In the genomic region with DNA sequence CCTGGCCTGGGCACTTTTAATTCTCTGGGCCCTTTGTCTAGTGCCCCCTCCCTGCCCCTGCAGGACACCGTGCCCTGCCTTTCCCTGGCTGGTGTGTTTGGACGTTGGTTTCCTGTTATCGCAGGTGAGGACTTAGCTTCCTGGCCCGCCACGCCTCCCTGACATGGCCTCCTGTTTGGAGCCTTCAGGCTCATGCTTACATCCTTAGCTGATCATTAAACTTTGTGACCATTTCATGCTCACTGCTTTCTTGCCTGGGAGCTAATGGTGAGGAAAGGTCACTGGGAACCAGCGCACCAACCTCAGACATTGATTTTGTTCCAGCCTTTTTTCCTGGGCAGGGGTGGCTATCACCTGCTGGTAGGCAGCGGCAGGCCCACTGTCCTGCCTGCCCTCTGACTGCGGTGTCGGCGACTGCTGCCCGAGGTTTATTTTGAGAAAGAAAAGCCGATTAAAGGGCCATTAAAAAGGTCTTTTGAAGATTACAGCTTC, we compare ENCODE assay signal across 8 cellular contexts. TPM values are rescaled to one million over a fixed set of nuclear protein-coding genes. Genes with fewer than 3 reads are reported as not detected.
DNase-seq lines count a peak whose midpoint lies in the region; ATAC-seq and TF ChIP-seq lines count a peak whose summit lies in the region.
"Had no signal": no experiment of that assay in that cellular context is flagged by ENCODE, and none has a peak within 500 bp of the region (broad histone marks: within the 10 kb centered on the region; RNA-seq: fewer than 3 reads in every experiment).

No MANE protein-coding gene starts in this region.

- H3K27me3 Mint-ChIP-seq in Calu3 (ENCODE audit: unreplicated experiment), result no peaks in the 10 kb centered on the region
- no peaks in the 10 kb centered on the region for H3K27me3 Mint-ChIP-seq in activated CD4-positive, alpha-beta memory T cell treated with anti-CD3 and anti-CD28 coated beads for 36 hours

- DNase-seq in Calu3, result peak; percentile 67
- no peak for DNase-seq in activated CD4-positive, alpha-beta memory T cell treated with anti-CD3 and anti-CD28 coated beads for 36 hours
- DNase-seq in mucosa of gallbladder (ENCODE audit: low spot score), result peak; percentile 79
- DNase-seq in NCI-H1694 (lab: John Stamatoyannopoulos, UW), result no peak
- DNase-seq: tibial artery had no signal

- intact Hi-C loops in Calu3 (cut with micrococcal nuclease; ENCODE audit: unreplicated experiment), result no loop called here
- intact Hi-C loops in activated CD4-positive, alpha-beta memory T cell treated with anti-CD3 and anti-CD28 coated beads for 36 hours (cut with micrococcal nuclease), result loop anchor here (10.0 kb wide), 1 partner anchor 499 kb away; no protein-coding TSS in a partner anchor

- H3K9me3 Mint-ChIP-seq in Calu3 (ENCODE audit: low read depth, unreplicated experiment), result no peaks in the 10 kb centered on the region
- H3K9me3 Mint-ChIP-seq in activated CD4-positive, alpha-beta memory T cell treated with anti-CD3 and anti-CD28 coated beads for 36 hours, result no peaks in the 10 kb centered on the region

- POLR2A ChIA-PET in activated CD4-positive, alpha-beta memory T cell treated with anti-CD3 and anti-CD28 coated beads for 36 hours (lab: Charles Lee), result interaction anchor here (1.4 kb wide), 1 partner anchor 26 kb away, joined by 5 read pairs; no protein-coding TSS in a partner anchor

- TF ChIP-seq CTCF in Calu3 (IDR thresholded peaks at IDR 0.05; ENCODE audit: unreplicated experiment), result no peak

- CTCF ChIA-PET in Calu3 (lab: Charles Lee), result interaction anchor here (1.1 kb wide), 1 partner anchor 475 kb away, joined by 3 read pairs; no protein-coding TSS in a partner anchor
- CTCF ChIA-PET in activated CD4-positive, alpha-beta memory T cell treated with anti-CD3 and anti-CD28 coated beads for 36 hours (lab: Charles Lee), result interaction anchor here (0.8 to 2.4 kb wide), 3 partner anchors 12 to 152 kb away, joined by 3 to 8 read pairs (median 3); no protein-coding TSS in a partner anchor

- H3K27ac Mint-ChIP-seq in Calu3 (ENCODE audit: unreplicated experiment), result peak overlapping the region; percentile 9
- H3K27ac Mint-ChIP-seq in activated CD4-positive, alpha-beta memory T cell treated with anti-CD3 and anti-CD28 coated beads for 36 hours, result peak overlapping the region; percentile 57

- peak overlapping the region; percentile 19 for H3K4me3 Mint-ChIP-seq in Calu3 (ENCODE audit: low read depth, unreplicated experiment)
- no peak overlapping the region for H3K4me3 Mint-ChIP-seq in activated CD4-positive, alpha-beta memory T cell treated with anti-CD3 and anti-CD28 coated beads for 36 hours

- peaks cover 16% of the 10 kb centered on the region for H3K36me3 Mint-ChIP-seq in Calu3 (ENCODE audit: insufficient read depth, unreplicated experiment)
- peaks cover 11% of the 10 kb centered on the region for H3K36me3 Mint-ChIP-seq in activated CD4-positive, alpha-beta memory T cell treated with anti-CD3 and anti-CD28 coated beads for 36 hours

- peaks cover 18% of the 10 kb centered on the region for H3K4me1 Mint-ChIP-seq in Calu3 (ENCODE audit: low read depth, unreplicated experiment)
- peaks cover 42% of the 10 kb centered on the region for H3K4me1 Mint-ChIP-seq in activated CD4-positive, alpha-beta memory T cell treated with anti-CD3 and anti-CD28 coated beads for 36 hours (ENCODE audit: low read depth)

- no TSS peak for BruUV-seq in Calu3 (replicated peaks; lab: Mats Ljungman, UMichigan)

- ATAC-seq in GM21737 (IDR thresholded peaks at IDR 0.05; ENCODE audit: unreplicated experiment), result no peak
- ATAC-seq in HG03196 (IDR thresholded peaks at IDR 0.05; ENCODE audit: unreplicated experiment), result no peak

RNA-seq across cellular contexts. Expression of a gene that starts 3.7 kb away (rescaled TPM):
- total RNA-seq in Calu3 (2022) (78.9 and 92.8 TPM in 2 replicates), mucosa of gallbladder (319 TPM)
- total RNA-seq in activated CD4-positive, alpha-beta memory T cell treated with anti-CD3 and anti-CD28 coated beads for 36 hours, result 100 to 1,000 TPM; 197 to 210 TPM

RNA-seq across cellular contexts. Expression of a gene that starts 17.9 kb away (rescaled TPM):
- total RNA-seq in Calu3 (2022), result not detected in 2 replicates
- total RNA-seq in activated CD4-positive, alpha-beta memory T cell treated with anti-CD3 and anti-CD28 coated beads for 36 hours, result not detected
- total RNA-seq in mucosa of gallbladder, result 0.17 TPM
- total RNA-seq: MCF 10A had no signal

RNA-seq across cellular contexts. Expression of a gene that starts 35.7 kb away (rescaled TPM):
- 7.5 and 8.6 TPM in 2 replicates for total RNA-seq in Calu3 (2022)
- 10 to 100 TPM; 11.1 to 11.7 TPM for total RNA-seq in activated CD4-positive, alpha-beta memory T cell treated with anti-CD3 and anti-CD28 coated beads for 36 hours
- 24.7 TPM for total RNA-seq in mucosa of gallbladder

RNA-seq across cellular contexts. Expression of a gene that starts 41.8 kb away (rescaled TPM):
- not detected in 2 replicates for total RNA-seq in Calu3 (2022)
- not detected for total RNA-seq in activated CD4-positive, alpha-beta memory T cell treated with anti-CD3 and anti-CD28 coated beads for 36 hours
- total RNA-seq in mucosa of gallbladder, result not detected
- total RNA-seq: MCF 10A had no signal

RNA-seq across cellular contexts. Expression of a gene that starts 49.9 kb away (rescaled TPM):
- total RNA-seq in Calu3 (2022), result not detected in 2 replicates
- 1 to 10 TPM; 1.6 to 1.9 TPM for total RNA-seq in activated CD4-positive, alpha-beta memory T cell treated with anti-CD3 and anti-CD28 coated beads for 36 hours
- total RNA-seq in mucosa of gallbladder, result 13.8 TPM

Comparison
In these comparisons a context has a peak if more than half of its experiments do, and no peak if none do; other contexts are left out.
1. DNase-seq: peak in Calu3 (single experiment) and mucosa of gallbladder (single experiment); none in activated CD4-positive, alpha-beta memory T cell treated with anti-CD3 and anti-CD28 coated beads for 36 hours (single experiment) and NCI-H1694 (single experiment).